ENCODE assay signal across 18 cellular contexts in genomic region chr5:134432174-134432573, GRCh38. TPM values are rescaled to one million over a fixed set of nuclear protein-coding genes. Genes with fewer than 3 reads are reported as not detected.
A peak's percentile ranks its signal among the peaks of the same experiment; 100 is the strongest.
DNase-seq lines count a peak whose midpoint lies in the region; ATAC-seq, FAIRE-seq and TF ChIP-seq lines count a peak whose summit lies in the region.
"Had no signal": no experiment of that assay in that cellular context is flagged by ENCODE, and none has a peak within 500 bp of the region (broad histone marks: within the 10 kb centered on the region; RNA-seq: fewer than 3 reads in every experiment).

No MANE protein-coding gene starts in this region.

- H3K27me3 ChIP-seq in HepG2 (ENCODE audit: control insufficient read depth in 1 of 2, insufficient read depth in 2 of 2, low read length in 2 of 2) (peaks cover 2 to 16% of the 10 kb centered on the region in 2 experiments; a peak in 4 of 5 replicates), right lobe of liver (no peaks in the 10 kb centered on the region), smooth muscle cell (ENCODE audit: low read depth) (no peaks in the 10 kb centered on the region)

- CTCF ChIA-PET in HepG2 (lab: Yijun Ruan, JAX; ENCODE audit: low intra/inter-chr PET ratio, low total read pairs) = no interaction called here

- no peak for TF ChIP-seq RAD21 in HepG2 (CRISPR knock-in tag; IDR thresholded peaks at IDR 0.05)

- no peaks in the 10 kb centered on the region for H3K79me2 ChIP-seq in HepG2 (ENCODE audit: insufficient read depth, low read length)
- no peaks in the 10 kb centered on the region for H3K79me2 ChIP-seq in smooth muscle cell (ENCODE audit: low read depth)

- peak overlapping the region; percentile 5 for H3K27ac Mint-ChIP-seq in activated naive CD8-positive, alpha-beta T cell treated with anti-CD3 and anti-CD28 coated beads for 36 hours
- H3K27ac Mint-ChIP-seq: B cell had no signal

- POLR2A ChIA-PET in HepG2 (lab: Yijun Ruan, JAX) = interaction anchor here (1.0 to 1.5 kb wide), 5 partner anchors 16 to 80 kb away, joined by 3 to 4 read pairs (median 3); partner anchors contain the start of gene UBE2B

- no peak overlapping the region for H3K9ac ChIP-seq in HepG2 (ENCODE audit: insufficient read depth, low read depth, low read length)
- no peak overlapping the region for H3K9ac ChIP-seq in smooth muscle cell (ENCODE audit: low read depth)

- no peak overlapping the region for H3K4me3 ChIP-seq in HepG2 (replicated peaks in 1 of 3; ENCODE audit: insufficient read depth in 1 of 3, low read depth in 2 of 3, low read length in 3 of 3)
- H3K4me3 ChIP-seq in right lobe of liver = no peak overlapping the region
- H3K4me3 ChIP-seq in smooth muscle cell = no peak overlapping the region
- H3K4me3 ChIP-seq: HAP-1 had no signal

- in situ Hi-C loops in HepG2 (cut with HindIII; ENCODE audit: extremely low pct_ligation_motif_present, low pct_unique_long_range_greater_than_20kb) = no loop called here

- no peaks in the 10 kb centered on the region for H4K20me1 ChIP-seq in HepG2 (ENCODE audit: insufficient read depth, low read length)
- no peaks in the 10 kb centered on the region for H4K20me1 ChIP-seq in smooth muscle cell (ENCODE audit: low read depth)

- no peak overlapping the region for H3K4me3 Mint-ChIP-seq in activated naive CD8-positive, alpha-beta T cell treated with anti-CD3 and anti-CD28 coated beads for 36 hours
- H3K4me3 Mint-ChIP-seq: B cell had no signal

- H3K36me3 Mint-ChIP-seq in activated naive CD8-positive, alpha-beta T cell treated with anti-CD3 and anti-CD28 coated beads for 36 hours = no peaks in the 10 kb centered on the region
- H3K36me3 Mint-ChIP-seq: IgD-negative memory B cell had no signal

- H3K36me3 ChIP-seq in HepG2 (replicated peaks in 1 of 2; ENCODE audit: control insufficient read depth in 1 of 2, insufficient read depth in 2 of 2, low read length in 2 of 2) (no peaks in the 10 kb centered on the region), right lobe of liver (no peaks in the 10 kb centered on the region), smooth muscle cell (ENCODE audit: low read depth) (no peaks in the 10 kb centered on the region)
- H3K36me3 ChIP-seq: HAP-1 had no signal

- H3K4me1 ChIP-seq in HepG2 (ENCODE audit: insufficient read depth, low read length) (peaks cover 52% of the 10 kb centered on the region), right lobe of liver (peaks cover 0 to 11% (median 5%) of the 10 kb centered on the region in 4 donors), smooth muscle cell (ENCODE audit: low read depth) (peaks cover 22% of the 10 kb centered on the region)

- peaks cover 6% of the 10 kb centered on the region for H3F3A ChIP-seq in smooth muscle cell (ENCODE audit: low read depth)

- 69% methylated on average over 4 of the region's 4 CpGs for WGBS in HepG2 (ENCODE audit: low lambda C conversion rate)
- WGBS in right lobe of liver (ENCODE audit: insufficient coverage, low coverage, low lambda C conversion rate, missing lambda C conversion rate) = 93% methylated on average over 4 of the region's 4 CpGs
- WGBS in smooth muscle cell (ENCODE audit: low lambda C conversion rate) = 85% methylated on average over 4 of the region's 4 CpGs

- TF ChIP-seq POLR2A in HepG2 (IDR thresholded peaks at IDR 0.05; ENCODE audit: insufficient read depth in 1 of 2, low read depth in 2 of 2, low read length in 2 of 2) = no peak
- no peak for TF ChIP-seq POLR2A in right lobe of liver (IDR thresholded peaks at IDR 0.05)

- intact Hi-C loops in HepG2 (cut with micrococcal nuclease; ENCODE audit: unreplicated experiment) = no loop called here
- intact Hi-C loops in right lobe of liver (cut with DNase I) = loop anchor here in 1 of 2 donors (5.0 kb wide), 1 partner anchor 35 kb away; no protein-coding TSS in a partner anchor

- H3K9me3 Mint-ChIP-seq in activated naive CD8-positive, alpha-beta T cell treated with anti-CD3 and anti-CD28 coated beads for 36 hours = no peaks in the 10 kb centered on the region
- H3K9me3 Mint-ChIP-seq: IgD-negative memory B cell had no signal

- no TSS peak for BruUV-seq in HepG2 (replicated peaks; lab: Mats Ljungman, UMichigan)

- H3K9me3 ChIP-seq in HepG2 (ENCODE audit: low read length) = no peaks in the 10 kb centered on the region
- H3K9me3 ChIP-seq in right lobe of liver = no peaks in the 10 kb centered on the region
- no peaks in the 10 kb centered on the region for H3K9me3 ChIP-seq in smooth muscle cell (replicated peaks; ENCODE audit: low read depth)
- H3K9me3 ChIP-seq: HAP-1 had no signal

- no peak for FAIRE-seq in HepG2 (lab: Jason Lieb, UNC)
- FAIRE-seq: G401.6, HTR-8/SVneo had no signal

- TF ChIP-seq CTCF in HepG2 (CRISPR knock-in tag; IDR thresholded peaks at IDR 0.05) (no peak), right lobe of liver (IDR thresholded peaks at IDR 0.05) (no peak), smooth muscle cell (IDR thresholded peaks at IDR 0.05; ENCODE audit: borderline replicate concordance, insufficient read depth, poor library complexity, severe bottlenecking) (no peak)

- ATAC-seq in HepG2 = no peak
- ATAC-seq in right lobe of liver = no peak
- ATAC-seq in stimulated activated naive CD8-positive, alpha-beta T cell treated with anti-CD3 and anti-CD28 coated beads, Interleukin-15, Interleukin-2, amounts not matched to agents 100 U/mL and 50 U/mL, for 24 hours = peak; percentile 65
- no peak for ATAC-seq in HG03457 (IDR thresholded peaks at IDR 0.05; ENCODE audit: unreplicated experiment)

- no peak overlapping the region for H3K27ac ChIP-seq in HepG2 (ENCODE audit: extremely low read length, insufficient read depth, low read length)
- H3K27ac ChIP-seq in right lobe of liver = peak overlapping the region in 1 of 3 donors; percentile 70
- H3K27ac ChIP-seq in smooth muscle cell (ENCODE audit: low read depth) = no peak overlapping the region

- DNase-seq in activated CD4-positive, alpha-beta T cell treated with anti-CD3 and anti-CD28 coated beads for 48 hours = peak; percentile 65
- DNase-seq in activated CD4-positive, alpha-beta T cell treated with anti-CD3 and anti-CD28 coated beads, Interleukin-2, amount 50 U/mL, for 1 hour = no peak
- DNase-seq in HepG2 (ENCODE audit: low spot score) (no peak), right lobe of liver (no peak), smooth muscle cell (lab: John Stamatoyannopoulos, UW; ENCODE audit: unreplicated experiment) (no peak)
- DNase-seq in activated naive CD8-positive, alpha-beta T cell treated with anti-CD3 and anti-CD28 coated beads for 36 hours = peak; percentile 47
- peak; percentile 54 for DNase-seq in stimulated activated naive CD8-positive, alpha-beta T cell treated with anti-CD3 and anti-CD28 coated beads, Interleukin-15, Interleukin-2, amounts not matched to agents 100 U/mL and 50 U/mL, for 24 hours
- DNase-seq: Karpas-422, NCI-H1417 treated with DMSO at 0.1 percent for 48 hours, NCI-H187 treated with DMSO at 0.1 percent for 48 hours, NCI-H2227 treated with DMSO at 0.1 percent for 48 hours, NCI-H774 had no signal

- H3K27me3 Mint-ChIP-seq in activated naive CD8-positive, alpha-beta T cell treated with anti-CD3 and anti-CD28 coated beads for 36 hours = no peaks in the 10 kb centered on the region
- H3K27me3 Mint-ChIP-seq: B cell, IgD-negative memory B cell had no signal

- H2AFZ ChIP-seq in HepG2 (ENCODE audit: low read length) (no peak overlapping the region), smooth muscle cell (ENCODE audit: low read depth) (no peak overlapping the region)

- TF ChIP-seq EP300 in HepG2 (IDR thresholded peaks at IDR 0.05; ENCODE audit: low read depth in 2 of 2, low read length in 2 of 2) = no peak
- no peak for TF ChIP-seq EP300 in HepG2 (CRISPR knock-in tag; IDR thresholded peaks at IDR 0.05; ENCODE audit: borderline replicate concordance)

- H3K4me1 Mint-ChIP-seq in activated naive CD8-positive, alpha-beta T cell treated with anti-CD3 and anti-CD28 coated beads for 36 hours = peaks cover 28% of the 10 kb centered on the region

- H3K4me2 ChIP-seq in HepG2 (ENCODE audit: low read depth, low read length) (peak overlapping the region; percentile 77; the same call in 1 of the 2 replicates), smooth muscle cell (no peak overlapping the region)

TF ChIP-seq in HepG2, 621 proteins besides CTCF, POLR2A, EP300 and RAD21 (continues in another document):
- TF ChIP-seq ZNF136 (CRISPR knock-in tag; IDR thresholded peaks at IDR 0.05; ENCODE audit: low read depth) (no peak), ZNF343 (CRISPR knock-in tag; IDR thresholded peaks at IDR 0.05) (no peak), RARG (CRISPR knock-in tag; IDR thresholded peaks at IDR 0.05; ENCODE audit: low read depth) (no peak), RBAK (CRISPR knock-in tag; IDR thresholded peaks at IDR 0.05) (no peak), ATRX (CRISPR knock-in tag; IDR thresholded peaks at IDR 0.05; ENCODE audit: borderline replicate concordance) (no peak)

RNA-seq across cellular contexts. Expression of gene CDKN2AIPNL, which starts 20.5 kb away (rescaled TPM):
- total RNA-seq in HepG2 (2016; rRNA removed; fragmentation: Illumina TruSeq; extraction: Trizol) (46.5 and 51.2 TPM in 2 replicates), right lobe of liver (10 to 100 TPM in 2 of 6 experiments, 1 to 10 TPM in 4; 5.1 to 10.8 (median 7.8) TPM), smooth muscle cell (9.9 and 18.2 TPM in 2 replicates)
- total RNA-seq in HepG2 (2016; cell fraction: cytosol; rRNA removed; fragmentation: Illumina TruSeq; extraction: Trizol; ENCODE audit: low read depth) = 43.9 and 45.2 TPM in 2 replicates
- 51.0 and 57.6 TPM in 2 replicates for total RNA-seq in HepG2 (2016; cell fraction: insoluble cytoplasmic fraction; rRNA removed; fragmentation: Illumina TruSeq; extraction: Trizol)
- total RNA-seq in HepG2 (2016; cell fraction: membrane; rRNA removed; fragmentation: Illumina TruSeq; extraction: Trizol) = 82.5 and 85.3 TPM in 2 replicates
- total RNA-seq in HepG2 (2016; cell fraction: nucleus; rRNA removed; fragmentation: Illumina TruSeq; extraction: Trizol) = 16.1 and 18.5 TPM in 2 replicates
- polyA plus RNA-seq in HepG2 (2011; rRNA removed) (13.5 and 17.4 TPM in 2 replicates), smooth muscle cell (21.5 and 27.7 TPM in 2 replicates)
- polyA plus RNA-seq in HepG2 (2011; cell fraction: cytosol; rRNA removed) = 15.3 and 17.9 TPM in 2 replicates
- polyA plus RNA-seq in HepG2 (2011; cell fraction: nucleus; rRNA removed) = 3.4 and 4.0 TPM in 2 replicates
- polyA plus RNA-seq in HepG2 (2012) = 16.4 and 22.9 TPM in 2 replicates
- 45.6 and 53.1 TPM in 2 replicates for polyA plus RNA-seq in HepG2 (2016; cell fraction: cytosol; fragmentation: Illumina TruSeq; extraction: Trizol; ENCODE audit: low read depth)
- polyA plus RNA-seq in HepG2 (2016; cell fraction: insoluble cytoplasmic fraction; fragmentation: Illumina TruSeq; extraction: Trizol; ENCODE audit: low read depth) = 52.5 and 57.0 TPM in 2 replicates
- polyA plus RNA-seq in HepG2 (2016; cell fraction: membrane; fragmentation: Illumina TruSeq; extraction: Trizol; ENCODE audit: low read depth) = 72.1 and 73.9 TPM in 2 replicates
- 25.5 and 28.1 TPM in 2 replicates for polyA plus RNA-seq in HepG2 (2016; cell fraction: nucleus; fragmentation: Illumina TruSeq; extraction: Trizol; ENCODE audit: insufficient read depth, low read depth)
- polyA minus RNA-seq in HepG2 (2011; rRNA and poly(A)+ RNA removed; ENCODE audit: low replicate concordance) = 7.8 TPM in 2 replicates
- 5.6 and 10.3 TPM in 2 replicates for polyA minus RNA-seq in HepG2 (2011; cell fraction: cytosol; rRNA and poly(A)+ RNA removed)
- polyA minus RNA-seq in HepG2 (2011; cell fraction: nucleus; rRNA and poly(A)+ RNA removed) = 5.3 and 6.8 TPM in 2 replicates
- 10 to 100 TPM; 42.6 to 44.5 TPM for total RNA-seq in activated naive CD8-positive, alpha-beta T cell treated with anti-CD3 and anti-CD28 coated beads for 36 hours

Comparison
In these comparisons a context has a peak if more than half of its experiments do, and no peak if none do; other contexts are left out.
1. DNase-seq: peak in activated CD4-positive, alpha-beta T cell treated with anti-CD3 and anti-CD28 coated beads for 48 hours (single experiment), activated naive CD8-positive, alpha-beta T cell treated with anti-CD3 and anti-CD28 coated beads for 36 hours (single experiment) and stimulated activated naive CD8-positive, alpha-beta T cell treated with anti-CD3 and anti-CD28 coated beads, Interleukin-15, Interleukin-2, amounts not matched to agents 100 U/mL and 50 U/mL, for 24 hours (single experiment); none in activated CD4-positive, alpha-beta T cell treated with anti-CD3 and anti-CD28 coated beads, Interleukin-2, amount 50 U/mL, for 1 hour (single experiment), HepG2 (single experiment), right lobe of liver (0 of 3) and smooth muscle cell (single experiment).